In the genomic region with DNA sequence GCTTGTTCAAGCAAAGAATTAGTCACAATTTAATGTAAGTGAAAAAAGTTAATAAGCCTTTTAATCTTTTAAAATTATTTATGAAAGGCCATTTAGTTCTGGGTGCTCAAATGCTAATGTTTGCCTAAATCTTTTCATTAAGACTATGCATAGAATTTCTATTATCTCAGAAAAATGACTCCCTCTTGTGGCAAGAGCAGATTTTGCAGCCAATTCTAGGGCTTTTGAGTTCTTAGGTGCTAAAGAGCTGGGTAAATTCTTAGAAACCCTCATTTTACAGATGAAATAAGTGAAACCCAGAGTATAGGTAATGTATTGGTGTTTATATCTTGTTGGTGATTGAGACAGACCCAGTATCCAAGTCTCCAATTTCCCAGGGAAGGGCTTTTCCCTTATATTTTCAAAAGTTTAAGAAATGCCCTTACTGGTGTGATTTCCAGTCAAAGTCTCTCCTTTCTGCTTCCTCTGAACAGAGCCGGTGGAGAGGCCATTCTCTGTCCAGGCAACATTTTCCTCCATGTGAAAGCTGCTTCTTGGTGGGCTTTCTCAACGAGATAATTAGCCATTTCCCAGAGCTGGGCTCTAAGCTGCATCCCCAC, we compare ENCODE assay signal across 9 cellular contexts. TPM values are rescaled to one million over a fixed set of nuclear protein-coding genes. Genes with fewer than 3 reads are reported as not detected.
DNase-seq lines count a peak whose midpoint lies in the region; ATAC-seq, FAIRE-seq and TF ChIP-seq lines count a peak whose summit lies in the region.
"Had no signal": no experiment of that assay in that cellular context is flagged by ENCODE, and none has a peak within 500 bp of the region (broad histone marks: within the 10 kb centered on the region; RNA-seq: fewer than 3 reads in every experiment).

No MANE protein-coding gene starts in this region.

- FAIRE-seq in H54 (lab: Jason Lieb, UNC), result peak; percentile 67

- no peaks in the 10 kb centered on the region for H3K27me3 Mint-ChIP-seq in activated naive CD4-positive, alpha-beta T cell treated with anti-CD3 and anti-CD28 coated beads for 36 hours (ENCODE audit: low read depth)

- H3K27ac ChIP-seq in heart right ventricle, result no peak overlapping the region
- H3K27ac ChIP-seq: BLaER1 treated with 17β-estradiol and CSF1 and Interleukin-3, amounts not matched to agents 10 nM and 100 nM had no signal

- H3K27ac Mint-ChIP-seq in activated naive CD4-positive, alpha-beta T cell treated with anti-CD3 and anti-CD28 coated beads for 36 hours, result no peak overlapping the region

- H3K27me3 ChIP-seq in heart right ventricle, result no peaks in the 10 kb centered on the region
- H3K27me3 ChIP-seq: BLaER1 treated with 17β-estradiol and CSF1 and Interleukin-3, amounts not matched to agents 10 nM and 100 nM had no signal

- no peaks in the 10 kb centered on the region for H3K36me3 Mint-ChIP-seq in activated naive CD4-positive, alpha-beta T cell treated with anti-CD3 and anti-CD28 coated beads for 36 hours (ENCODE audit: low read depth)

- H3K9me3 ChIP-seq in heart right ventricle, result no peaks in the 10 kb centered on the region
- H3K9me3 ChIP-seq: BLaER1 treated with 17β-estradiol and CSF1 and Interleukin-3, amounts not matched to agents 10 nM and 100 nM had no signal

- no peak for TF ChIP-seq POLR2A in H54 (IDR thresholded peaks at IDR 0.05; ENCODE audit: low read depth, low read length)

- DNase-seq in NCI-H1436 (lab: John Stamatoyannopoulos, UW) (peak; percentile 6), NCI-H1436 treated with DMSO at 0.1 percent for 48 hours (lab: John Stamatoyannopoulos, UW) (no peak), H54 (ENCODE audit: insufficient read length, low spot score) (peak; percentile 12), NCI-H345 (lab: John Stamatoyannopoulos, UW) (peak; percentile 70), heart right ventricle (peak in 1 of 2 donors; percentile 56), skeletal muscle cell (ENCODE audit: low read depth) (peak; percentile 4), posterior vena cava (ENCODE audit: low spot score) (no peak)
- peak; percentile 75 for DNase-seq in activated naive CD4-positive, alpha-beta T cell treated with anti-CD3 and anti-CD28 coated beads for 36 hours

- H3K4me1 Mint-ChIP-seq in activated naive CD4-positive, alpha-beta T cell treated with anti-CD3 and anti-CD28 coated beads for 36 hours (ENCODE audit: low read depth), result peaks cover 15% of the 10 kb centered on the region

- no peaks in the 10 kb centered on the region for H3K36me3 ChIP-seq in heart right ventricle
- H3K36me3 ChIP-seq: BLaER1 treated with 17β-estradiol and CSF1 and Interleukin-3, amounts not matched to agents 10 nM and 100 nM had no signal

- TF ChIP-seq CTCF in heart right ventricle (IDR thresholded peaks at IDR 0.05), result peak; percentile 62 to 89 (median 81)

- CTCF ChIA-PET in activated naive CD4-positive, alpha-beta T cell treated with anti-CD3 and anti-CD28 coated beads for 36 hours (lab: Charles Lee), result interaction anchor here (0.6 to 2.6 kb wide), 24 partner anchors 8 to 838 kb away, joined by 3 to 8 read pairs (median 4); partner anchors contain the start of gene PCSK5

- peaks cover 0 to 19% (median 0%) of the 10 kb centered on the region in 9 donors for H3K4me1 ChIP-seq in heart right ventricle

- WGBS in heart right ventricle, 2 donors, result 37 to 48% methylated on average over 2 of the region's 2 CpGs

- intact Hi-C loops in activated naive CD4-positive, alpha-beta T cell treated with anti-CD3 and anti-CD28 coated beads for 36 hours (cut with micrococcal nuclease), result loop anchor here (2.0 to 10.0 kb wide), 4 partner anchors 242 to 1094 kb away; no protein-coding TSS in a partner anchor
- intact Hi-C loops in heart right ventricle (cut with DNase I), result loop anchor here in 9 of 10 donors (2.0 to 10.0 kb wide), 11 partner anchors 242 to 672 kb away; no protein-coding TSS in a partner anchor
- intact Hi-C loops in posterior vena cava (cut with DNase I), result loop anchor here in 1 of 2 donors (10.0 kb wide), 1 partner anchor 602 kb away; no protein-coding TSS in a partner anchor

- peak in 1 of 8 donors; percentile 70 for ATAC-seq in heart right ventricle

- H3K4me3 ChIP-seq in heart right ventricle (no peak overlapping the region), skeletal muscle cell (ENCODE audit: low read depth, low read length) (no peak overlapping the region)
- H3K4me3 ChIP-seq: BLaER1 treated with 17β-estradiol and CSF1 and Interleukin-3, amounts not matched to agents 10 nM and 100 nM had no signal

- no peak overlapping the region for H3K4me3 Mint-ChIP-seq in activated naive CD4-positive, alpha-beta T cell treated with anti-CD3 and anti-CD28 coated beads for 36 hours

- H3K9me3 Mint-ChIP-seq in activated naive CD4-positive, alpha-beta T cell treated with anti-CD3 and anti-CD28 coated beads for 36 hours, result no peaks in the 10 kb centered on the region

RNA-seq across cellular contexts. Expression of gene PCSK5, which starts 24.1 kb away (rescaled TPM):
- 1 to 10 TPM; 5.7 to 6.0 TPM for total RNA-seq in activated naive CD4-positive, alpha-beta T cell treated with anti-CD3 and anti-CD28 coated beads for 36 hours
- 1 to 10 TPM; 3.3 to 8.3 (median 6.4) TPM for total RNA-seq in heart right ventricle
- 1 to 10 TPM; 1.8 to 1.9 TPM for polyA plus RNA-seq in heart right ventricle
- total RNA-seq in posterior vena cava, result 10 to 100 TPM; 67.9 to 84.2 TPM

Comparison
In these comparisons a context has a peak if more than half of its experiments do, and no peak if none do; other contexts are left out.
1. DNase-seq: peak in NCI-H1436 (single experiment), H54 (single experiment), NCI-H345 (single experiment), activated naive CD4-positive, alpha-beta T cell treated with anti-CD3 and anti-CD28 coated beads for 36 hours (single experiment) and skeletal muscle cell (single experiment); none in NCI-H1436 treated with DMSO at 0.1 percent for 48 hours (single experiment) and posterior vena cava (single experiment).
2. RNA of gene PCSK5, which starts 24.1 kb away (total RNA-seq): 67.9 to 84.2 TPM in posterior vena cava; 3.3 to 8.3 TPM in heart right ventricle and 5.7 to 6.0 TPM in activated naive CD4-positive, alpha-beta T cell treated with anti-CD3 and anti-CD28 coated beads for 36 hours; every median in the first group is over 4 times any median in the second.